8 cellular contexts compared by ENCODE assay signal in the genomic region with DNA sequence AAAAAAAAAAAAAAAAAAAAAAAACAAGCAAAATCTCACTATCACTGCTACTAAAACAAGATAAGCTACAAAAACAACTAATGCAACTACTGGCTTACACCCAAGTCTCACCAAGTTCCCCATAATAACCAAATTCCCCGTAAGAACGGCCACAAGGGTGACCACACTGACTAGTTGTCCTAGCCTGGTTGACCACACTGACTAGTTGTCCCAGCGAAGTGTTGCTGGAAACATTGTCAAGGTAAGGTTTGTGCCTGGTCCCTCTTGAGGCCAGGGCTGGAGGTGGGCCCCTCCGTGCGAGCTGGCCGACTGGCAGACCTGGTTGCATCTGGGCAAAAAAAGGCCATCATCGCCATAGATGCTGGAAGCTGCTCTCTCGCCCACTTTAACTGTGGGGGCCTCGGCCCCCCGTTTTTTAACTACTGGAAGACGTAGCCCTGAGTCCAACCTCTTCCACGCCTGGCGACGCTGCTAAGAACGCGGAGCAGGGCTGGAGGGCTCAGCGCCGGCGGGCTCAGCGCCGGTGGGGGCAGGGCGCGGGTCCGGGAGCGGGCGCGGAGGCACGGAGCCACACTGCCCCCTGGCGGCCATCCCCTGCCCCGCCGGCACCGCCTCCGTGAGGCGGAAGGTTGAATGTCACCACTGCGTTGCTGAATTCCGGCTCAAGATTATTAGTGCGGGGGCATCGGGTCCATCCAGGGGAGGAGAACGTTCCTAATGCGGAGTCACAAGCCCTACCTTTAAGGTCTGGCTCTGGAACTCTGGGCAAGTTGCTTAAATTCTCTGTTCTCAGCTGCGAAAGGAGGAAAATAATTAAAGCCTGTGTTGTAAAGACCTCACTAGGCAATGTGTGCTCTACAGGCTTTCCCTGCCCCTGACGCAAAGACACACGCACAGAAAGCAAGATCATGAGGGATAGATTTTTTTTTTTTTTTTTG.
DNase-seq lines count a peak whose midpoint lies in the region; ATAC-seq and TF ChIP-seq lines count a peak whose summit lies in the region.

No MANE protein-coding gene starts in this region.

- H3K9me3 ChIP-seq in CD8-positive, alpha-beta T cell (ENCODE audit: low read length) = no peaks in the 10 kb centered on the region
- no peaks in the 10 kb centered on the region for H3K9me3 ChIP-seq in neutrophil

- no peaks in the 10 kb centered on the region for H3K27me3 ChIP-seq in CD8-positive, alpha-beta T cell (ENCODE audit: insufficient read depth, low read length)
- H3K27me3 ChIP-seq in KMS-11 (ENCODE audit: insufficient read depth, low read depth) (no peaks in the 10 kb centered on the region), neutrophil (peaks cover 85% of the 10 kb centered on the region)

- H3K36me3 Mint-ChIP-seq in CD8-positive, alpha-beta T cell = no peaks in the 10 kb centered on the region
- no peaks in the 10 kb centered on the region for H3K36me3 Mint-ChIP-seq in activated naive CD4-positive, alpha-beta T cell treated with anti-CD3 and anti-CD28 coated beads for 36 hours (ENCODE audit: low read depth)

- H3K4me1 ChIP-seq in CD8-positive, alpha-beta T cell (ENCODE audit: insufficient read depth, low read length) = peaks cover 8% of the 10 kb centered on the region
- peaks cover 7% of the 10 kb centered on the region for H3K4me1 ChIP-seq in KMS-11 (ENCODE audit: low read depth, poor library complexity, severe bottlenecking)
- peaks cover 0 to 11% of the 10 kb centered on the region in 2 experiments for H3K4me1 ChIP-seq in neutrophil (ENCODE audit: control insufficient read depth in 1 of 2, insufficient read depth in 1 of 2, low read depth in 1 of 2, low read length in 1 of 2)

- H3K4me1 Mint-ChIP-seq in CD8-positive, alpha-beta T cell (ENCODE audit: low read depth) = peaks cover 12% of the 10 kb centered on the region
- peaks cover 7% of the 10 kb centered on the region for H3K4me1 Mint-ChIP-seq in activated naive CD4-positive, alpha-beta T cell treated with anti-CD3 and anti-CD28 coated beads for 36 hours (ENCODE audit: low read depth)

- no peaks in the 10 kb centered on the region for H4K20me1 ChIP-seq in KMS-11 (ENCODE audit: insufficient read depth)

- no peaks in the 10 kb centered on the region for H3K36me3 ChIP-seq in CD8-positive, alpha-beta T cell (ENCODE audit: insufficient read depth, low read length)
- no peaks in the 10 kb centered on the region for H3K36me3 ChIP-seq in KMS-11 (ENCODE audit: insufficient read depth)
- no peaks in the 10 kb centered on the region for H3K36me3 ChIP-seq in neutrophil

- POLR2A ChIA-PET in CD8-positive, alpha-beta T cell (lab: Charles Lee) = interaction anchor here (1.0 kb wide), 1 partner anchor 500 kb away, joined by 3 read pairs; no protein-coding TSS in a partner anchor

- H3K27ac ChIP-seq in CD8-positive, alpha-beta T cell (ENCODE audit: low read depth, low read length) = no peak overlapping the region
- H3K27ac ChIP-seq in KMS-11 (no peak overlapping the region), neutrophil (no peak overlapping the region), substantia nigra (ENCODE audit: low read depth, low read length, poor library complexity, severe bottlenecking) (peak overlapping the region; percentile 74)

- no peaks in the 10 kb centered on the region for H3K79me2 ChIP-seq in KMS-11 (ENCODE audit: insufficient read depth, low read depth)

- peak overlapping the region; percentile 82 for H2AFZ ChIP-seq in KMS-11 (ENCODE audit: low read depth)

- TF ChIP-seq CTCF in CD8-positive, alpha-beta T cell (IDR thresholded peaks at IDR 0.05) = peak; percentile 98
- TF ChIP-seq CTCF in KMS-11 (conservative IDR thresholded peaks at IDR 0.05; ENCODE audit: low read depth, low read length) (peak; percentile 94), neutrophil (IDR thresholded peaks at IDR 0.05) (peak; percentile 74)

- H3K27me3 Mint-ChIP-seq in CD8-positive, alpha-beta T cell (ENCODE audit: low read depth) = peaks cover 37% of the 10 kb centered on the region
- H3K27me3 Mint-ChIP-seq in activated naive CD4-positive, alpha-beta T cell treated with anti-CD3 and anti-CD28 coated beads for 36 hours (ENCODE audit: low read depth) = peaks cover 49% of the 10 kb centered on the region

- peak; percentile 48 to 88 (median 69) for DNase-seq in CD8-positive, alpha-beta T cell
- DNase-seq in SK-MEL-5 (ENCODE audit: low read depth, low spot score) (peak; percentile 58), germinal center (ENCODE audit: low spot score) (peak; percentile 82), substantia nigra (lab: John Stamatoyannopoulos, UW) (peak in 44 of 49 donors; percentile 17 to 87 (median 59))
- DNase-seq in activated naive CD4-positive, alpha-beta T cell treated with anti-CD3 and anti-CD28 coated beads for 36 hours = peak; percentile 73

- peak overlapping the region; percentile 80 for H3K4me3 Mint-ChIP-seq in CD8-positive, alpha-beta T cell
- H3K4me3 Mint-ChIP-seq in activated naive CD4-positive, alpha-beta T cell treated with anti-CD3 and anti-CD28 coated beads for 36 hours = peak overlapping the region; percentile 57

- H3K9ac ChIP-seq in KMS-11 = no peak overlapping the region

- H3K4me2 ChIP-seq in KMS-11 = peak overlapping the region; percentile 77

- peak overlapping the region; percentile 27 for H3K4me3 ChIP-seq in CD8-positive, alpha-beta T cell (ENCODE audit: low read depth, low read length)
- no peak overlapping the region for H3K4me3 ChIP-seq in KMS-11 (IDR thresholded peaks at IDR 0.05; ENCODE audit: insufficient read depth, low read depth, low read length)
- H3K4me3 ChIP-seq in neutrophil (ENCODE audit: low read depth in 1 of 2, low read length in 1 of 2) = no peak overlapping the region

- intact Hi-C loops in CD8-positive, alpha-beta T cell (cut with DNase I, micrococcal nuclease) = loop anchor here (1.0 to 5.0 kb wide), 8 partner anchors 157 to 1537 kb away; no protein-coding TSS in a partner anchor
- intact Hi-C loops in activated naive CD4-positive, alpha-beta T cell treated with anti-CD3 and anti-CD28 coated beads for 36 hours (cut with micrococcal nuclease) = loop anchor here (1.0 to 10.0 kb wide), 8 partner anchors 156 to 1553 kb away; no protein-coding TSS in a partner anchor

- in situ Hi-C loops in SK-MEL-5 (cut with HindIII; ENCODE audit: low pct_unique_long_range_greater_than_20kb, low sequenced_read_pairs) = no loop called here

- no peaks in the 10 kb centered on the region for H3K9me3 Mint-ChIP-seq in CD8-positive, alpha-beta T cell
- no peaks in the 10 kb centered on the region for H3K9me3 Mint-ChIP-seq in activated naive CD4-positive, alpha-beta T cell treated with anti-CD3 and anti-CD28 coated beads for 36 hours

- ATAC-seq in CD8-positive, alpha-beta T cell = peak; percentile 81
- ATAC-seq in GM21381 (IDR thresholded peaks at IDR 0.05; ENCODE audit: unreplicated experiment) = peak; percentile 89

- CTCF ChIA-PET in CD8-positive, alpha-beta T cell (lab: Charles Lee) = interaction anchor here (0.6 to 2.6 kb wide), 42 partner anchors 8 to 1548 kb away, joined by 3 to 16 read pairs (median 3); no protein-coding TSS in a partner anchor
- CTCF ChIA-PET in activated naive CD4-positive, alpha-beta T cell treated with anti-CD3 and anti-CD28 coated beads for 36 hours (lab: Charles Lee) = interaction anchor here (0.5 to 2.0 kb wide), 25 partner anchors 9 to 1969 kb away, joined by 3 to 7 read pairs (median 4); no protein-coding TSS in a partner anchor

- H3K27ac Mint-ChIP-seq in CD8-positive, alpha-beta T cell = no peak overlapping the region
- H3K27ac Mint-ChIP-seq in activated naive CD4-positive, alpha-beta T cell treated with anti-CD3 and anti-CD28 coated beads for 36 hours = no peak overlapping the region
